27 cellular contexts compared by ENCODE assay signal in genomic region chr16:77888786-77889185, GRCh38.
"Had no signal": no experiment of that assay in that cellular context is flagged by ENCODE, and none has a peak within 500 bp of the region (broad histone marks: within the 10 kb centered on the region; RNA-seq: fewer than 3 reads in every experiment).

No MANE protein-coding gene starts in this region.

- H3K9me3 ChIP-seq: breast epithelium, esophagus squamous epithelium, left ventricle myocardium inferior, pancreas, psoas muscle, stomach, suprapubic skin, tibial artery, upper lobe of right lung had no signal

- H3K27ac Mint-ChIP-seq: activated CD4-positive, alpha-beta memory T cell treated with anti-CD3 and anti-CD28 coated beads, Interleukin-2, amount 10 ng/mL, durations not matched to agents 7 days and 5 days; activated CD4-positive, alpha-beta T cell treated with anti-CD3 and anti-CD28 coated beads, Interleukin-2, amount 10 ng/mL, durations not matched to agents 7 days and 5 days; activated T-cell treated with anti-CD3 and anti-CD28 coated beads, Interleukin-2, amount 50 U/mL, for 24 hours; nephron; stimulated activated naive B cell treated with anti-CD40 and anti-IgM and Interleukin-4, amounts not matched to agents 10 μg/mL and 1 μg/mL and 100 μg/mL, for 72 hours; T-helper 17 cell; WTC11 had no signal

- H3K4me1 ChIP-seq: breast epithelium, esophagus squamous epithelium, pancreas, psoas muscle, stomach, suprapubic skin, upper lobe of right lung had no signal

- H3K36me3 ChIP-seq: breast epithelium, esophagus squamous epithelium, left ventricle myocardium inferior, pancreas, stomach, suprapubic skin, tibial artery, upper lobe of right lung had no signal

- DNase-seq: activated CD4-positive, alpha-beta memory T cell treated with anti-CD3 and anti-CD28 coated beads, Interleukin-2, amount 10 ng/mL, durations not matched to agents 7 days and 5 days; activated CD4-positive, alpha-beta T cell treated with anti-CD3 and anti-CD28 coated beads for 1 hour; activated CD4-positive, alpha-beta T cell treated with anti-CD3 and anti-CD28 coated beads, Interleukin-2, amount 10 ng/mL, durations not matched to agents 7 days and 5 days; activated CD8-positive, alpha-beta memory T cell treated with anti-CD3 and anti-CD28 coated beads, Interleukin-2, amount 50 U/mL, for 48 hours; activated gamma-delta T cell; activated naive CD4-positive, alpha-beta T cell treated with anti-CD3 and anti-CD28 coated beads, Interleukin-2, amount 50 U/mL, for 16 hours; activated T-cell treated with anti-CD3 and anti-CD28 coated beads, Interleukin-2, amount 50 U/mL, for 24 hours; central memory CD4-positive, alpha-beta T cell; dermis blood vessel endothelial cell; effector CD8-positive, alpha-beta T cell; esophagus squamous epithelium; islet precursor cell; left ventricle myocardium inferior; pancreas; psoas muscle; stimulated activated CD4-positive, alpha-beta T cell treated with anti-CD3 and anti-CD28 coated beads, Interleukin-15, amount 100 ng/mL, for 24 hours; stimulated activated CD4-positive, alpha-beta T cell treated with anti-CD3 and anti-CD28 coated beads, Interleukin-2, amount 100 ng/mL, for 24 hours; stimulated activated naive B cell treated with anti-CD40 and anti-IgM and Interleukin-4, amounts not matched to agents 10 μg/mL and 1 μg/mL and 100 μg/mL, for 72 hours; stomach; T-helper 17 cell; tibial artery; upper lobe of right lung had no signal

- ATAC-seq: pancreas; psoas muscle; stimulated activated naive B cell treated with anti-CD40 and anti-IgM and Interleukin-4, amounts not matched to agents 10 μg/mL and 1 μg/mL and 100 μg/mL, for 72 hours; T-helper 17 cell; upper lobe of right lung; WTC11 had no signal

- H3K9me3 Mint-ChIP-seq: activated CD4-positive, alpha-beta memory T cell treated with anti-CD3 and anti-CD28 coated beads, Interleukin-2, amount 10 ng/mL, durations not matched to agents 7 days and 5 days; activated CD4-positive, alpha-beta T cell treated with anti-CD3 and anti-CD28 coated beads, Interleukin-2, amount 10 ng/mL, durations not matched to agents 7 days and 5 days; activated T-cell treated with anti-CD3 and anti-CD28 coated beads, Interleukin-2, amount 50 U/mL, for 24 hours; nephron; stimulated activated naive B cell treated with anti-CD40 and anti-IgM and Interleukin-4, amounts not matched to agents 10 μg/mL and 1 μg/mL and 100 μg/mL, for 72 hours; WTC11 had no signal

- H3K27ac ChIP-seq: breast epithelium, epithelial cell of prostate, esophagus squamous epithelium, left ventricle myocardium inferior, pancreas, psoas muscle, stomach, suprapubic skin, tibial artery, upper lobe of right lung had no signal

- H3K4me3 Mint-ChIP-seq: activated CD4-positive, alpha-beta memory T cell treated with anti-CD3 and anti-CD28 coated beads, Interleukin-2, amount 10 ng/mL, durations not matched to agents 7 days and 5 days; activated CD4-positive, alpha-beta T cell treated with anti-CD3 and anti-CD28 coated beads, Interleukin-2, amount 10 ng/mL, durations not matched to agents 7 days and 5 days; activated T-cell treated with anti-CD3 and anti-CD28 coated beads, Interleukin-2, amount 50 U/mL, for 24 hours; nephron; stimulated activated naive B cell treated with anti-CD40 and anti-IgM and Interleukin-4, amounts not matched to agents 10 μg/mL and 1 μg/mL and 100 μg/mL, for 72 hours; T-helper 17 cell; WTC11 had no signal

- H3K36me3 Mint-ChIP-seq: stimulated activated naive B cell treated with anti-CD40 and anti-IgM and Interleukin-4, amounts not matched to agents 10 μg/mL and 1 μg/mL and 100 μg/mL, for 72 hours; WTC11 had no signal

- H3K4me1 Mint-ChIP-seq: activated CD4-positive, alpha-beta memory T cell treated with anti-CD3 and anti-CD28 coated beads, Interleukin-2, amount 10 ng/mL, durations not matched to agents 7 days and 5 days; activated CD4-positive, alpha-beta T cell treated with anti-CD3 and anti-CD28 coated beads, Interleukin-2, amount 10 ng/mL, durations not matched to agents 7 days and 5 days; nephron; T-helper 17 cell had no signal

- H3K4me3 ChIP-seq: breast epithelium, esophagus squamous epithelium, left ventricle myocardium inferior, pancreas, psoas muscle, stomach, suprapubic skin, tibial artery, upper lobe of right lung had no signal

- H3K27me3 ChIP-seq: breast epithelium, esophagus squamous epithelium, pancreas, stomach, tibial artery, upper lobe of right lung had no signal
